Comparison of ENCODE assay signal across 22 cellular contexts in genomic region chr15:33360876-33361275, GRCh38. TPM values are rescaled to one million over a fixed set of nuclear protein-coding genes. Genes with fewer than 3 reads are reported as not detected.
"Had no signal": no experiment of that assay in that cellular context is flagged by ENCODE, and none has a peak within 500 bp of the region (broad histone marks: within the 10 kb centered on the region; RNA-seq: fewer than 3 reads in every experiment).

No MANE protein-coding gene starts in this region.

- ATAC-seq: activated CD4-positive, CD25-positive, alpha-beta regulatory T cell treated with anti-CD3 and anti-CD28 coated beads, Interleukin-2, amount 50 U/mL, for 24 hours; activated CD8-positive, alpha-beta T cell treated with anti-CD3 and anti-CD28 coated beads for 36 hours; activated T-cell treated with anti-CD3 and anti-CD28 coated beads, Interleukin-2, amount 50 U/mL, for 72 hours; PC-3 had no signal

- H3K4me3 ChIP-seq: cardiac muscle cell had no signal

- H3K27ac ChIP-seq: brain microvascular endothelial cell, cardiac muscle cell had no signal

- H3K36me3 ChIP-seq: brain microvascular endothelial cell, cardiac muscle cell had no signal

- DNase-seq: activated CD4-positive, alpha-beta T cell treated with anti-CD3 and anti-CD28 coated beads for 4 hours; activated CD8-positive, alpha-beta memory T cell treated with anti-CD3 and anti-CD28 coated beads, Interleukin-2, amount 50 U/mL, for 4 hours; activated CD8-positive, alpha-beta T cell treated with anti-CD3 and anti-CD28 coated beads for 36 hours; activated gamma-delta T cell treated with Interleukin-2 at 50 U/mL for 16 hours; activated naive CD4-positive, alpha-beta T cell treated with anti-CD3 and anti-CD28 coated beads, Interleukin-2, amount 10 ng/mL, durations not matched to agents 7 days and 5 days; activated naive CD8-positive, alpha-beta T cell treated with anti-CD3 and anti-CD28 coated beads for 36 hours; activated T-cell treated with anti-CD3 and anti-CD28 coated beads, Interleukin-2, amount 50 U/mL, for 72 hours; brain microvascular endothelial cell; KG1; NCI-H1048; NCI-H146; NCI-H187 treated with DMSO at 0.1 percent for 48 hours; NCI-H2081 treated with DMSO at 0.1 percent for 48 hours; NCI-H226; NCI-H510A; NCI-H526 treated with DMSO at 0.1 percent for 48 hours; PC-3; SIG-M5 had no signal

- H3K27me3 ChIP-seq: brain microvascular endothelial cell, cardiac muscle cell had no signal

RNA-seq across cellular contexts. Expression of gene RYR3, which starts 50.1 kb away (rescaled TPM):
- total RNA-seq: activated CD8-positive, alpha-beta T cell treated with anti-CD3 and anti-CD28 coated beads for 36 hours; activated naive CD8-positive, alpha-beta T cell treated with anti-CD3 and anti-CD28 coated beads for 36 hours; activated T-cell treated with anti-CD3 and anti-CD28 coated beads, Interleukin-2, amount 50 U/mL, for 72 hours; LHCN-M2; M059J; PC-3 had no signal
